Comparison of ENCODE assay signal across 8 cellular contexts in genomic region chr6:145733770-145734169, GRCh38. TPM values are rescaled to one million over a fixed set of nuclear protein-coding genes. Genes with fewer than 3 reads are reported as not detected.
A peak's percentile ranks its signal among the peaks of the same experiment; 100 is the strongest.
DNase-seq lines count a peak whose midpoint lies in the region; ATAC-seq and TF ChIP-seq lines count a peak whose summit lies in the region.

No MANE protein-coding gene starts in this region.

- no CpG with 5 or more reads among the region's 3 CpGs for WGBS in mesodermal cell (ENCODE audit: insufficient coverage in 2 of 2), 2 experiments

- peaks cover 0 to 11% (median 4%) of the 10 kb centered on the region in 4 donors for H3K4me1 Mint-ChIP-seq in CD4-positive, alpha-beta memory T cell

- H3K9me3 Mint-ChIP-seq in CD4-positive, alpha-beta memory T cell: peaks cover 0 to 5% (median 0%) of the 10 kb centered on the region in 8 donors

- H3K27me3 ChIP-seq in CD4-positive, alpha-beta memory T cell (ENCODE audit: insufficient read depth, low read length): no peaks in the 10 kb centered on the region
- no peaks in the 10 kb centered on the region for H3K27me3 ChIP-seq in WERI-Rb-1 (ENCODE audit: insufficient read depth, low read depth, severe bottlenecking)

- no peak for ATAC-seq in GM21619 (IDR thresholded peaks at IDR 0.05; ENCODE audit: unreplicated experiment)
- no peak for ATAC-seq in HG03095 (IDR thresholded peaks at IDR 0.05; ENCODE audit: unreplicated experiment)

- peaks cover 16% of the 10 kb centered on the region for H3K4me1 ChIP-seq in CD4-positive, alpha-beta memory T cell (ENCODE audit: insufficient read depth, low read length)
- peaks cover 12% of the 10 kb centered on the region for H3K4me1 ChIP-seq in mesodermal cell (ENCODE audit: control insufficient read depth, insufficient read depth, low read length, poor library complexity, severe bottlenecking)

- DNase-seq in CD4-positive, alpha-beta memory T cell: no peak
- DNase-seq in Jurkat, Clone E6-1 (ENCODE audit: low read depth, low spot score): no peak
- DNase-seq in WERI-Rb-1: no peak
- DNase-seq in C1 segment of cervical spinal cord (lab: John Stamatoyannopoulos, UW): no peak
- DNase-seq in cortex of kidney (lab: John Stamatoyannopoulos, UW): no peak

- no peak overlapping the region for H3K4me3 ChIP-seq in CD4-positive, alpha-beta memory T cell (ENCODE audit: low read length in 2 of 2)
- peak overlapping the region; percentile 73 for H3K4me3 ChIP-seq in Jurkat, Clone E6-1 (ENCODE audit: low read length)
- H3K4me3 ChIP-seq in WERI-Rb-1 (ENCODE audit: low read depth, low read length) (peak overlapping the region; percentile 84), mesodermal cell (ENCODE audit: extremely low read depth, insufficient read depth, low read length, poor library complexity, severe bottlenecking) (peak overlapping the region; percentile 59)

- peak overlapping the region; percentile 8 to 98 (median 63) for H3K4me3 Mint-ChIP-seq in CD4-positive, alpha-beta memory T cell

- intact Hi-C loops in CD4-positive, alpha-beta memory T cell (cut with micrococcal nuclease): loop anchor here (2.0 to 10.0 kb wide), 3 partner anchors 134 to 1469 kb away; no protein-coding TSS in a partner anchor

- H3K27me3 Mint-ChIP-seq in CD4-positive, alpha-beta memory T cell: no peaks in the 10 kb centered on the region

- no peak overlapping the region for H3K27ac ChIP-seq in CD4-positive, alpha-beta memory T cell (ENCODE audit: low read depth, low read length)
- H3K27ac ChIP-seq in WERI-Rb-1 (peak overlapping the region; percentile 96), mesodermal cell (ENCODE audit: low read depth, low read length, severe bottlenecking) (peak overlapping the region; percentile 31)

- peak overlapping the region in 3 of 7 donors; percentile 29 to 98 (median 48) for H3K27ac Mint-ChIP-seq in CD4-positive, alpha-beta memory T cell

- POLR2A ChIA-PET in CD4-positive, alpha-beta memory T cell (lab: Charles Lee; ENCODE audit: partially characterized antibody): interaction anchor here (1.2 kb wide), 1 partner anchor 230 kb away, joined by 3 read pairs; the partner anchor contains the start of gene SHPRH

- TF ChIP-seq CTCF in WERI-Rb-1 (IDR thresholded peaks at IDR 0.05; ENCODE audit: low read depth, low read length): no peak

- no peaks in the 10 kb centered on the region for H3K9me3 ChIP-seq in CD4-positive, alpha-beta memory T cell (ENCODE audit: control insufficient read depth in 1 of 2, low read length in 2 of 2)
- no peaks in the 10 kb centered on the region for H3K9me3 ChIP-seq in WERI-Rb-1 (ENCODE audit: severe bottlenecking)
- peaks cover 10% of the 10 kb centered on the region for H3K9me3 ChIP-seq in mesodermal cell (ENCODE audit: control insufficient read depth, low read length)

- H3K36me3 ChIP-seq in CD4-positive, alpha-beta memory T cell (ENCODE audit: insufficient read depth, low read length): no peaks in the 10 kb centered on the region
- H3K36me3 ChIP-seq in WERI-Rb-1: no peaks in the 10 kb centered on the region
- H3K36me3 ChIP-seq in mesodermal cell (ENCODE audit: control insufficient read depth, insufficient read depth, low read length): no peaks in the 10 kb centered on the region

- H3K36me3 Mint-ChIP-seq in CD4-positive, alpha-beta memory T cell: peaks cover 9 to 10% of the 10 kb centered on the region in 2 donors

- CTCF ChIA-PET in CD4-positive, alpha-beta memory T cell (lab: Charles Lee; ENCODE audit: partially characterized antibody): interaction anchor here (0.9 to 2.1 kb wide), 2 partner anchors 100 to 155 kb away, joined by 3 to 7 read pairs; no protein-coding TSS in a partner anchor

RNA-seq across cellular contexts. Expression of gene EPM2A, which starts 1.6 kb away (rescaled TPM):
- 10 to 100 TPM; 14.7 to 15.1 TPM for total RNA-seq in CD4-positive, alpha-beta memory T cell
- polyA plus RNA-seq in CD4-positive, alpha-beta memory T cell: 1 to 10 TPM; 2.6 to 3.8 TPM
- polyA plus RNA-seq in Jurkat, Clone E6-1 (2012; ENCODE audit: insufficient read depth, insufficient read length): 12.6 TPM
- polyA plus RNA-seq in mesodermal cell (2013, experiment 1 of 2): 5.0 TPM
- 4.8 TPM for polyA plus RNA-seq in mesodermal cell (2013, experiment 2 of 2)

Comparison
In these comparisons a context has a peak if more than half of its experiments do, and no peak if none do; other contexts are left out.
1. H3K4me3 ChIP-seq: peak in Jurkat, Clone E6-1 (single experiment), WERI-Rb-1 (single experiment) and mesodermal cell (single experiment); none in CD4-positive, alpha-beta memory T cell (0 of 2).